In genomic region chr4:78057600-78058560, GRCh38 we compare ENCODE assay signal across 8 cellular contexts. TPM values are rescaled to one million over a fixed set of nuclear protein-coding genes. Genes with fewer than 3 reads are reported as not detected.
DNase-seq lines count a peak whose midpoint lies in the region; ATAC-seq and TF ChIP-seq lines count a peak whose summit lies in the region.

No MANE protein-coding gene starts in this region.

- H3K4me1 Mint-ChIP-seq in Caco-2 (ENCODE audit: low read depth, unreplicated experiment), result peaks cover 6% of the 10 kb centered on the region
- H3K4me1 Mint-ChIP-seq in MCF 10A (ENCODE audit: insufficient read depth, unreplicated experiment), result peaks cover 18% of the 10 kb centered on the region

- CTCF ChIA-PET in Caco-2 (lab: Charles Lee), result interaction anchor here (0.6 to 2.4 kb wide), 9 partner anchors 43 to 953 kb away, joined by 3 to 18 read pairs (median 4); no protein-coding TSS in a partner anchor
- CTCF ChIA-PET in MCF 10A (lab: Yijun Ruan, JAX), result interaction anchor here (0.5 to 2.5 kb wide), 16 partner anchors 11 to 538 kb away, joined by 3 to 30 read pairs (median 4); no protein-coding TSS in a partner anchor

- H3K4me3 ChIP-seq in Caco-2 (ENCODE audit: low read depth, low read length) (peak overlapping the region; percentile 70), gastrocnemius medialis (peak overlapping the region; percentile 75 to 84 (median 82))

- peak overlapping the region; percentile 84 to 94 (median 92) for H3K27ac ChIP-seq in gastrocnemius medialis

- H3K27me3 ChIP-seq in Caco-2 (replicated peaks; ENCODE audit: control insufficient read depth, insufficient read depth, low read length) (no peaks in the 10 kb centered on the region), gastrocnemius medialis (no peaks in the 10 kb centered on the region)

- H3K27me3 Mint-ChIP-seq in Caco-2 (ENCODE audit: insufficient read depth, unreplicated experiment) (no peaks in the 10 kb centered on the region), MCF 10A (ENCODE audit: insufficient read depth, unreplicated experiment) (no peaks in the 10 kb centered on the region)

- intact Hi-C loops in Caco-2 (cut with micrococcal nuclease; ENCODE audit: unreplicated experiment), result loop anchor here (2.0 to 5.0 kb wide), 7 partner anchors 93 to 509 kb away; no protein-coding TSS in a partner anchor
- intact Hi-C loops in MCF 10A (cut with micrococcal nuclease), result loop anchor here (2.0 to 10.0 kb wide), 3 partner anchors 63 to 817 kb away; partner anchors contain the start of gene CNOT6L
- intact Hi-C loops in gastrocnemius medialis (cut with DNase I; ENCODE audit: low total_unique reads), result loop anchor here (2.0 to 5.0 kb wide), 4 partner anchors 63 to 241 kb away; partner anchors contain the start of genes CNOT6L and MRPL1

- no peak for TF ChIP-seq POLR2A in gastrocnemius medialis (IDR thresholded peaks at IDR 0.05)

- TSS peak; percentile 53 for BruUV-seq in Caco-2 (replicated peaks; lab: Mats Ljungman, UMichigan)
- BruUV-seq in MCF 10A (replicated peaks; lab: Mats Ljungman, UMichigan), result TSS peak; percentile 19

- no peaks in the 10 kb centered on the region for H3K36me3 ChIP-seq in Caco-2 (ENCODE audit: control insufficient read depth, insufficient read depth, low read length)
- no peaks in the 10 kb centered on the region for H3K36me3 ChIP-seq in gastrocnemius medialis

- TF ChIP-seq CTCF in Caco-2 (IDR thresholded peaks at IDR 0.05; ENCODE audit: insufficient read depth in 1 of 2, low read depth in 1 of 2, low read length in 1 of 2, severe bottlenecking in 1 of 2, unreplicated experiment in 1 of 2) (no peak), MCF 10A (IDR thresholded peaks at IDR 0.05; ENCODE audit: unreplicated experiment) (no peak), gastrocnemius medialis (IDR thresholded peaks at IDR 0.05 in 4 of 5, conservative IDR thresholded peaks at IDR 0.05 in 1 of 5) (no peak)

- DNase-seq in Caco-2, result peak; percentile 55 to 58
- peak; percentile 23 for DNase-seq in H4 (ENCODE audit: low spot score)
- DNase-seq in RPMI7951 (ENCODE audit: low read depth), result peak; percentile 16
- DNase-seq in MCF 10A (ENCODE audit: unreplicated experiment), result peak; percentile 65
- DNase-seq in iPS-NIHi11 (ENCODE audit: low spot score), result peak; percentile 22
- DNase-seq in gastrocnemius medialis, result peak; percentile 14 to 33
- no peak for DNase-seq in SIG-M5 treated with dmso at 0.1 percent for 504 hours (lab: John Stamatoyannopoulos, UW; ENCODE audit: unreplicated experiment)

- POLR2A ChIA-PET in Caco-2 (lab: Charles Lee) (interaction anchor here (0.6 to 0.7 kb wide), 2 partner anchors 40 to 452 kb away, joined by 5 to 9 read pairs; no protein-coding TSS in a partner anchor), MCF 10A (lab: Yijun Ruan, JAX) (interaction anchor here (0.8 to 2.0 kb wide), 10 partner anchors 10 to 511 kb away, joined by 3 to 7 read pairs (median 4); partner anchors contain the start of gene MRPL1)

- peak overlapping the region; percentile 88 for H3K4me3 Mint-ChIP-seq in Caco-2 (ENCODE audit: unreplicated experiment)
- peak overlapping the region; percentile 78 for H3K4me3 Mint-ChIP-seq in MCF 10A (ENCODE audit: unreplicated experiment)

- H3K9me3 Mint-ChIP-seq in Caco-2 (ENCODE audit: unreplicated experiment) (no peaks in the 10 kb centered on the region), MCF 10A (ENCODE audit: unreplicated experiment) (no peaks in the 10 kb centered on the region)

- H3K4me1 ChIP-seq in Caco-2 (no peaks in the 10 kb centered on the region; the same call in 1 of the 2 replicates), gastrocnemius medialis (peaks cover 0 to 11% of the 10 kb centered on the region in 2 donors)

- H3K9me3 ChIP-seq in Caco-2 (no peaks in the 10 kb centered on the region), gastrocnemius medialis (no peaks in the 10 kb centered on the region)

- ATAC-seq in gastrocnemius medialis (peak in 1 of 2 donors; percentile 9), GM21526 (IDR thresholded peaks at IDR 0.05; ENCODE audit: low FRiP score, unreplicated experiment) (no peak)

- H3K36me3 Mint-ChIP-seq in Caco-2 (ENCODE audit: insufficient read depth, unreplicated experiment) (peaks cover 14% of the 10 kb centered on the region), MCF 10A (ENCODE audit: insufficient read depth, unreplicated experiment) (no peaks in the 10 kb centered on the region)

- in situ Hi-C loops in gastrocnemius medialis (cut with MboI; ENCODE audit: low sequenced_read_pairs in 4 of 4), result no loop called here

- H3K27ac Mint-ChIP-seq in Caco-2 (ENCODE audit: unreplicated experiment) (peak overlapping the region; percentile 82), MCF 10A (ENCODE audit: low read depth, unreplicated experiment) (peak overlapping the region; percentile 59)

RNA-seq across cellular contexts. Expression of gene FRAS1, which starts 0.8 kb away (rescaled TPM):
- 35.7 and 40.8 TPM in 2 replicates for total RNA-seq in Caco-2 (2022)
- 0.43 and 1.8 TPM in 2 replicates for total RNA-seq in H4 (2014; rRNA removed; shearing (Covaris generic))
- under 0.01 and 0.10 TPM in 2 replicates for total RNA-seq in RPMI7951 (2014; rRNA removed; shearing (Covaris generic))
- 2.0 and 2.1 TPM in 2 replicates for total RNA-seq in MCF 10A (2022)
- total RNA-seq in gastrocnemius medialis, result under 1 TPM; 0.39 to 0.64 (median 0.46) TPM

Comparison
In these comparisons a context has a peak if more than half of its experiments do, and no peak if none do; other contexts are left out.
1. RNA of gene FRAS1, which starts 0.8 kb away (total RNA-seq): 35.7 to 40.8 TPM in Caco-2; 2.0 to 2.1 TPM in MCF 10A, 0.39 to 0.64 TPM in gastrocnemius medialis, 0.43 to 1.8 TPM in H4 and under 0.01 to 0.10 TPM in RPMI7951; every median in the first group is over 10 times any median in the second.